16 cellular contexts compared by ENCODE assay signal in the genomic region with DNA sequence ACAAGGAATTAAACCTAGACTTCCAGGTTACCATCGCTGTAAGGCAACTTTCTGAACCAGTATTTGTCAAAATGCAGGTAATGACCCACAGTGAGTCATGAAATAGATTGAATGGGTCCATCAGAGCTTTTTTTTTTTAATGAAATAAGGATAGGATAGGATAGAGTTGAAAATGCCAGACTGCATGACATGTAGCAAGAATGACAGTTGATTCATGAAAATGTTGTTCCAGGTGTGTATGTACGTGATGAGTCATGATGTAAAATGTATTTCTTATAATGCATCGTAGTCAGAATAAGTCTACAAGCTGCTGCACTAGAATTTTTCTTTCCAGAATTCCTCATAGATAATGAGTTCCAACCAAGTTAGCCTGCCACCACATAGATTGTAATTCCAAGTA.
DNase-seq lines count a peak whose midpoint lies in the region; ATAC-seq and TF ChIP-seq lines count a peak whose summit lies in the region.
"Had no signal": no experiment of that assay in that cellular context is flagged by ENCODE, and none has a peak within 500 bp of the region (broad histone marks: within the 10 kb centered on the region; RNA-seq: fewer than 3 reads in every experiment).

No MANE protein-coding gene starts in this region.

- H3K27ac ChIP-seq in heart right ventricle, result peak overlapping the region in 7 of 10 donors; percentile 57 to 86 (median 69)
- peak overlapping the region; percentile 89 for H3K27ac ChIP-seq in mammary epithelial cell (ENCODE audit: insufficient read depth, low read depth, low read length)
- H3K27ac ChIP-seq in mucosa of rectum (ENCODE audit: low read depth in 2 of 2, low read length in 2 of 2), result peak overlapping the region; percentile 78 to 88
- peak overlapping the region in 1 of 2 donors; percentile 84 for H3K27ac ChIP-seq in left lung

- H3K36me3 ChIP-seq in heart right ventricle (peaks cover 0 to 70% (median 15%) of the 10 kb centered on the region in 9 donors), mammary epithelial cell (ENCODE audit: insufficient read depth, low read length) (no peaks in the 10 kb centered on the region), mucosa of rectum (ENCODE audit: control insufficient read depth in 2 of 2, insufficient read depth in 2 of 2, low read length in 2 of 2) (peaks cover 12 to 32% of the 10 kb centered on the region in 2 donors), left lung (peaks cover 0 to 61% of the 10 kb centered on the region in 2 donors)

- H3K27me3 ChIP-seq in heart right ventricle (no peaks in the 10 kb centered on the region), mammary epithelial cell (ENCODE audit: insufficient read depth, low read length) (no peaks in the 10 kb centered on the region), mucosa of rectum (ENCODE audit: control insufficient read depth in 2 of 2, insufficient read depth in 2 of 2, low read length in 2 of 2) (no peaks in the 10 kb centered on the region), left lung (no peaks in the 10 kb centered on the region)
- H3K27me3 ChIP-seq: ascending aorta had no signal

- H3K79me2 ChIP-seq in mammary epithelial cell (ENCODE audit: insufficient read depth, low read length), result peaks cover 1% of the 10 kb centered on the region

- H3K4me2 ChIP-seq in mammary epithelial cell (ENCODE audit: insufficient read depth, low read depth, low read length), result peak overlapping the region; percentile 69

- peak overlapping the region; percentile 99 for H3K27ac Mint-ChIP-seq in type B pancreatic cell
- H3K27ac Mint-ChIP-seq: activated CD8-positive, alpha-beta memory T cell treated with anti-CD3 and anti-CD28 coated beads, Interleukin-2, amount 10 ng/mL, durations not matched to agents 7 days and 5 days had no signal

- peaks cover 12% of the 10 kb centered on the region for H3K9me3 Mint-ChIP-seq in type B pancreatic cell
- H3K9me3 Mint-ChIP-seq: CD8-positive, alpha-beta memory T cell had no signal

- in situ Hi-C loops in mammary epithelial cell (cut with MboI; ENCODE audit: low sequenced_read_pairs in 2 of 2), result no loop called here

- H3K9me3 ChIP-seq in heart right ventricle (no peaks in the 10 kb centered on the region), mammary epithelial cell (replicated peaks; ENCODE audit: insufficient read depth, low read length) (no peaks in the 10 kb centered on the region), mucosa of rectum (ENCODE audit: control insufficient read depth in 2 of 2, low read length in 2 of 2) (no peaks in the 10 kb centered on the region), left lung (no peaks in the 10 kb centered on the region)
- H3K9me3 ChIP-seq: ascending aorta, mucosa of descending colon had no signal

- DNase-seq in heart right ventricle (no peak), Right ventricle myocardium inferior (ENCODE audit: missing footprints) (no peak), mammary epithelial cell (peak; percentile 91), type B pancreatic cell (ENCODE audit: extremely low spot score, unreplicated experiment) (no peak), AG08396 (ENCODE audit: low spot score) (no peak), left lung (no peak), NCI-H1694 treated with DMSO at 0.1 percent for 48 hours (lab: John Stamatoyannopoulos, UW) (no peak)
- DNase-seq: activated CD8-positive, alpha-beta memory T cell treated with anti-CD3 and anti-CD28 coated beads, Interleukin-2, amount 10 ng/mL, durations not matched to agents 7 days and 5 days; activated gamma-delta T cell; CD8-positive, alpha-beta memory T cell; EL; NCI-H2171 had no signal

- no peaks in the 10 kb centered on the region for H4K20me1 ChIP-seq in mammary epithelial cell (ENCODE audit: insufficient read depth, low read length)

- no peaks in the 10 kb centered on the region for H3K27me3 Mint-ChIP-seq in type B pancreatic cell
- H3K27me3 Mint-ChIP-seq: activated CD8-positive, alpha-beta memory T cell treated with anti-CD3 and anti-CD28 coated beads, Interleukin-2, amount 10 ng/mL, durations not matched to agents 7 days and 5 days; CD8-positive, alpha-beta memory T cell had no signal

- peak overlapping the region; percentile 27 for H3K4me3 Mint-ChIP-seq in type B pancreatic cell
- H3K4me3 Mint-ChIP-seq: activated CD8-positive, alpha-beta memory T cell treated with anti-CD3 and anti-CD28 coated beads, Interleukin-2, amount 10 ng/mL, durations not matched to agents 7 days and 5 days; CD8-positive, alpha-beta memory T cell had no signal

- CTCF ChIA-PET in mammary epithelial cell (lab: Charles Lee; ENCODE audit: low non-redundant PET), result no interaction called here

- H3K4me1 Mint-ChIP-seq in type B pancreatic cell (ENCODE audit: unreplicated experiment), result peaks cover 6% of the 10 kb centered on the region

- H3K4me1 ChIP-seq in heart right ventricle (peaks cover 6 to 51% (median 21%) of the 10 kb centered on the region in 9 donors), mammary epithelial cell (ENCODE audit: insufficient read depth, low read length) (peaks cover 34% of the 10 kb centered on the region), mucosa of rectum (ENCODE audit: control insufficient read depth in 2 of 2, insufficient read depth in 2 of 2, low read length in 2 of 2) (peaks cover 26 to 47% of the 10 kb centered on the region in 2 donors), left lung (peaks cover 10 to 32% of the 10 kb centered on the region in 2 donors)

- no peak for ATAC-seq in heart right ventricle
- ATAC-seq in Right ventricle myocardium inferior, result no peak
- ATAC-seq in left lung, result no peak
- ATAC-seq: activated CD8-positive, alpha-beta memory T cell treated with anti-CD3 and anti-CD28 coated beads, Interleukin-2, amount 10 ng/mL, durations not matched to agents 7 days and 5 days had no signal

- dilution Hi-C loops in mammary epithelial cell (cut with HindIII; ENCODE audit: low sequenced_read_pairs), result no loop called here

- TF ChIP-seq CTCF in heart right ventricle (IDR thresholded peaks at IDR 0.05), result no peak
- no peak for TF ChIP-seq CTCF in mammary epithelial cell (conservative IDR thresholded peaks at IDR 0.05 in 1 of 2, IDR thresholded peaks at IDR 0.05 in 1 of 2; ENCODE audit: extremely low read depth in 1 of 2, insufficient read depth in 1 of 2, low read depth in 1 of 2, low read length in 2 of 2)
- TF ChIP-seq CTCF in type B pancreatic cell (conservative IDR thresholded peaks at IDR 0.05), result no peak
- no peak for TF ChIP-seq CTCF in left lung (IDR thresholded peaks at IDR 0.05)

- H3K4me3 ChIP-seq in heart right ventricle (no peak overlapping the region), mammary epithelial cell (replicated peaks in 1 of 3; ENCODE audit: insufficient read depth in 1 of 3, low read depth in 2 of 3, low read length in 3 of 3) (no peak overlapping the region), mucosa of rectum (ENCODE audit: low read length in 2 of 2) (no peak overlapping the region), left lung (no peak overlapping the region)
- H3K4me3 ChIP-seq: ascending aorta, coronary artery, mucosa of descending colon had no signal

- H2AFZ ChIP-seq in mammary epithelial cell (ENCODE audit: low read depth, low read length), result no peak overlapping the region

- TSS peak; percentile 52 for BruUV-seq in mammary epithelial cell (replicated peaks; lab: Mats Ljungman, UMichigan)

- peaks cover 71% of the 10 kb centered on the region for H3K36me3 Mint-ChIP-seq in type B pancreatic cell

- no peak overlapping the region for H3K9ac ChIP-seq in mammary epithelial cell (ENCODE audit: insufficient read depth, low read length)
- H3K9ac ChIP-seq in mucosa of rectum (ENCODE audit: low read depth in 1 of 2, low read length in 2 of 2), result peak overlapping the region in 1 of 2 donors; percentile 13

- WGBS in heart right ventricle, 2 donors, result 98 to 99% methylated on average over 3 of the region's 3 CpGs
- WGBS in mammary epithelial cell (ENCODE audit: low coverage, missing lambda C conversion rate), result 13% methylated on average over 3 of the region's 3 CpGs

- intact Hi-C loops in heart right ventricle (cut with DNase I), result loop anchor here in 3 of 10 donors (10.0 kb wide), 3 partner anchors 62 to 242 kb away; a partner anchor contains a TSS
- intact Hi-C loops in Right ventricle myocardium inferior (cut with DNase I), result loop anchor here (5.0 kb wide), 1 partner anchor 239 kb away; a partner anchor contains a TSS
- intact Hi-C loops in mammary epithelial cell (cut with micrococcal nuclease), result loop anchor here (2.0 to 5.0 kb wide), 2 partner anchors 30 to 126 kb away; no protein-coding TSS in a partner anchor
- intact Hi-C loops in left lung (cut with DNase I), result loop anchor here in 1 of 2 donors (10.0 kb wide), 1 partner anchor 128 kb away; no protein-coding TSS in a partner anchor
